In genomic region chr20:1309439-1309847, GRCh38 we compare ENCODE assay signal across 26 cellular contexts. TPM values are rescaled to one million over a fixed set of nuclear protein-coding genes. Genes with fewer than 3 reads are reported as not detected.
DNase-seq lines count a peak whose midpoint lies in the region; ATAC-seq and TF ChIP-seq lines count a peak whose summit lies in the region.
"Had no signal": no experiment of that assay in that cellular context is flagged by ENCODE, and none has a peak within 500 bp of the region (broad histone marks: within the 10 kb centered on the region; RNA-seq: fewer than 3 reads in every experiment).

No MANE protein-coding gene starts in this region.

- peak; percentile 51 for DNase-seq in natural killer cell treated with Interleukin-12 subunit alpha and Interleukin-12 subunit beta and Interleukin-15 and Interleukin-18, amount 100 ng/mL, for 72 hours (ENCODE audit: low spot score)
- DNase-seq in natural killer cell (no peak), kidney epithelial cell (ENCODE audit: low read depth) (no peak), SHP77 treated with DMSO at 0.1 percent for 48 hours (lab: John Stamatoyannopoulos, UW) (no peak), LoVo (ENCODE audit: low spot score) (no peak)
- DNase-seq in activated T-helper 2 cell treated with anti-CD3 and anti-CD28 coated beads, Interferon-gamma antibody, Interleukin-2, Interleukin-4, amounts not matched to agents 10 μg/mL and 5 μg/mL and 100 μg/mL, durations not matched to agents 14 hours and 24 hours and 36 hours (ENCODE audit: low spot score), result no peak
- DNase-seq: ACHN; activated T-cell treated with anti-CD3 and anti-CD28 coated beads, Interleukin-2, amount 50 U/mL, for 24 hours; amniotic stem cell; cortex of kidney; DMS79 treated with DMSO at 0.1 percent for 48 hours; left cardiac atrium; NCI-H1417 treated with DMSO at 0.1 percent for 48 hours; NCI-H2107; NCI-H446 treated with DMSO at 0.1 percent for 48 hours; ovary; stimulated activated CD4-positive, alpha-beta T cell treated with anti-CD3 and anti-CD28 coated beads, Interleukin-4, amount 100 ng/mL, for 1 hour; stimulated activated naive B cell treated with anti-CD40 and anti-IgM and Interleukin-4, amounts not matched to agents 10 μg/mL and 1 μg/mL and 100 μg/mL, for 72 hours; uterus had no signal

- H3K27ac Mint-ChIP-seq in natural killer cell treated with Interleukin-12 subunit alpha and Interleukin-12 subunit beta and Interleukin-15 and Interleukin-18, amount 100 ng/mL, for 72 hours, result no peak overlapping the region
- no peak overlapping the region for H3K27ac Mint-ChIP-seq in natural killer cell
- peak overlapping the region; percentile 46 to 96 (median 86) for H3K27ac Mint-ChIP-seq in brain
- no peak overlapping the region for H3K27ac Mint-ChIP-seq in activated T-helper 2 cell treated with anti-CD3 and anti-CD28 coated beads, Interferon-gamma antibody, Interleukin-2, Interleukin-4, amounts not matched to agents 10 μg/mL and 5 μg/mL and 100 μg/mL, durations not matched to agents 14 hours and 24 hours and 36 hours
- H3K27ac Mint-ChIP-seq: activated T-cell treated with anti-CD3 and anti-CD28 coated beads, Interleukin-2, amount 50 U/mL, for 24 hours; stimulated activated naive B cell treated with anti-CD40 and anti-IgM and Interleukin-4, amounts not matched to agents 10 μg/mL and 1 μg/mL and 100 μg/mL, for 72 hours had no signal

- H3K27me3 Mint-ChIP-seq in natural killer cell treated with Interleukin-12 subunit alpha and Interleukin-12 subunit beta and Interleukin-15 and Interleukin-18, amount 100 ng/mL, for 72 hours, result peaks cover 3 to 8% of the 10 kb centered on the region in 2 donors
- H3K27me3 Mint-ChIP-seq in natural killer cell (ENCODE audit: low read depth in 2 of 2), result peaks cover 7 to 10% of the 10 kb centered on the region in 2 donors
- peaks cover 4% of the 10 kb centered on the region for H3K27me3 Mint-ChIP-seq in brain
- H3K27me3 Mint-ChIP-seq in activated T-helper 2 cell treated with anti-CD3 and anti-CD28 coated beads, Interferon-gamma antibody, Interleukin-2, Interleukin-4, amounts not matched to agents 10 μg/mL and 5 μg/mL and 100 μg/mL, durations not matched to agents 14 hours and 24 hours and 36 hours (ENCODE audit: low read depth), result no peaks in the 10 kb centered on the region
- H3K27me3 Mint-ChIP-seq: activated T-cell treated with anti-CD3 and anti-CD28 coated beads, Interleukin-2, amount 50 U/mL, for 24 hours; stimulated activated naive B cell treated with anti-CD40 and anti-IgM and Interleukin-4, amounts not matched to agents 10 μg/mL and 1 μg/mL and 100 μg/mL, for 72 hours had no signal

- H3K4me1 Mint-ChIP-seq in natural killer cell treated with Interleukin-12 subunit alpha and Interleukin-12 subunit beta and Interleukin-15 and Interleukin-18, amount 100 ng/mL, for 72 hours (ENCODE audit: low read depth in 2 of 2), result no peaks in the 10 kb centered on the region
- H3K4me1 Mint-ChIP-seq in natural killer cell (peaks cover 0 to 5% of the 10 kb centered on the region in 2 donors), brain (peaks cover 20% of the 10 kb centered on the region)
- H3K4me1 Mint-ChIP-seq in activated T-helper 2 cell treated with anti-CD3 and anti-CD28 coated beads, Interferon-gamma antibody, Interleukin-2, Interleukin-4, amounts not matched to agents 10 μg/mL and 5 μg/mL and 100 μg/mL, durations not matched to agents 14 hours and 24 hours and 36 hours (ENCODE audit: low read depth), result peaks cover 4% of the 10 kb centered on the region

- no peaks in the 10 kb centered on the region for H3K9me3 Mint-ChIP-seq in natural killer cell treated with Interleukin-12 subunit alpha and Interleukin-12 subunit beta and Interleukin-15 and Interleukin-18, amount 100 ng/mL, for 72 hours
- H3K9me3 Mint-ChIP-seq in natural killer cell (no peaks in the 10 kb centered on the region), brain (no peaks in the 10 kb centered on the region)
- H3K9me3 Mint-ChIP-seq in activated T-helper 2 cell treated with anti-CD3 and anti-CD28 coated beads, Interferon-gamma antibody, Interleukin-2, Interleukin-4, amounts not matched to agents 10 μg/mL and 5 μg/mL and 100 μg/mL, durations not matched to agents 14 hours and 24 hours and 36 hours, result no peaks in the 10 kb centered on the region
- H3K9me3 Mint-ChIP-seq: activated T-cell treated with anti-CD3 and anti-CD28 coated beads, Interleukin-2, amount 50 U/mL, for 24 hours; stimulated activated naive B cell treated with anti-CD40 and anti-IgM and Interleukin-4, amounts not matched to agents 10 μg/mL and 1 μg/mL and 100 μg/mL, for 72 hours had no signal

- intact Hi-C loops in natural killer cell (cut with micrococcal nuclease), result no loop called here
- intact Hi-C loops in activated T-helper 2 cell treated with anti-CD3 and anti-CD28 coated beads, Interferon-gamma antibody, Interleukin-2, Interleukin-4, amounts not matched to agents 10 μg/mL and 5 μg/mL and 100 μg/mL, durations not matched to agents 14 hours and 24 hours and 36 hours (cut with micrococcal nuclease), result no loop called here

- no peak for ATAC-seq in natural killer cell treated with Interleukin-12 subunit alpha and Interleukin-12 subunit beta and Interleukin-15 and Interleukin-18, amount 100 ng/mL, for 72 hours
- no peak for ATAC-seq in natural killer cell
- no peak for ATAC-seq in GM21526 (IDR thresholded peaks at IDR 0.05; ENCODE audit: low FRiP score, unreplicated experiment)
- ATAC-seq: GM12878; left cardiac atrium; Panc1; stimulated activated naive B cell treated with anti-CD40 and anti-IgM and Interleukin-4, amounts not matched to agents 10 μg/mL and 1 μg/mL and 100 μg/mL, for 72 hours had no signal

- H3K36me3 Mint-ChIP-seq in natural killer cell treated with Interleukin-12 subunit alpha and Interleukin-12 subunit beta and Interleukin-15 and Interleukin-18, amount 100 ng/mL, for 72 hours, result no peaks in the 10 kb centered on the region
- H3K36me3 Mint-ChIP-seq in natural killer cell (no peaks in the 10 kb centered on the region), brain (no peaks in the 10 kb centered on the region)
- no peaks in the 10 kb centered on the region for H3K36me3 Mint-ChIP-seq in activated T-helper 2 cell treated with anti-CD3 and anti-CD28 coated beads, Interferon-gamma antibody, Interleukin-2, Interleukin-4, amounts not matched to agents 10 μg/mL and 5 μg/mL and 100 μg/mL, durations not matched to agents 14 hours and 24 hours and 36 hours (ENCODE audit: low read depth)

- TF ChIP-seq CTCF in natural killer cell (IDR thresholded peaks at IDR 0.05) (no peak), brain (conservative IDR thresholded peaks at IDR 0.05) (no peak), kidney epithelial cell (IDR thresholded peaks at IDR 0.05; ENCODE audit: insufficient read depth, low read length, poor library complexity, severe bottlenecking) (peak; percentile 3)

- no peaks in the 10 kb centered on the region for H3K36me3 ChIP-seq in kidney epithelial cell (ENCODE audit: control insufficient read depth, insufficient read depth, low read length)
- H3K36me3 ChIP-seq: HAP-1, ovary, uterus had no signal

- no peak overlapping the region for H3K4me3 ChIP-seq in kidney epithelial cell (ENCODE audit: low read depth, low read length)
- H3K4me3 ChIP-seq: GM12878, HAP-1, ovary, right atrium auricular region, suprapubic skin, uterus had no signal

- no peak overlapping the region for H3K4me3 Mint-ChIP-seq in natural killer cell treated with Interleukin-12 subunit alpha and Interleukin-12 subunit beta and Interleukin-15 and Interleukin-18, amount 100 ng/mL, for 72 hours
- H3K4me3 Mint-ChIP-seq in natural killer cell (no peak overlapping the region), brain (no peak overlapping the region)
- no peak overlapping the region for H3K4me3 Mint-ChIP-seq in activated T-helper 2 cell treated with anti-CD3 and anti-CD28 coated beads, Interferon-gamma antibody, Interleukin-2, Interleukin-4, amounts not matched to agents 10 μg/mL and 5 μg/mL and 100 μg/mL, durations not matched to agents 14 hours and 24 hours and 36 hours (ENCODE audit: low read depth)
- H3K4me3 Mint-ChIP-seq: activated T-cell treated with anti-CD3 and anti-CD28 coated beads, Interleukin-2, amount 50 U/mL, for 24 hours; stimulated activated naive B cell treated with anti-CD40 and anti-IgM and Interleukin-4, amounts not matched to agents 10 μg/mL and 1 μg/mL and 100 μg/mL, for 72 hours had no signal

- H3K27me3 ChIP-seq in kidney epithelial cell (ENCODE audit: control insufficient read depth, insufficient read depth, low read length), result no peaks in the 10 kb centered on the region
- H3K27me3 ChIP-seq: ovary, right atrium auricular region, suprapubic skin, uterus had no signal

RNA-seq across cellular contexts. Expression of gene SDCBP2, which starts 19.5 kb away (rescaled TPM):
- total RNA-seq in natural killer cell treated with Interleukin-12 subunit alpha and Interleukin-12 subunit beta and Interleukin-15 and Interleukin-18, amount 100 ng/mL, for 72 hours, result 1 to 10 TPM in 1 of 2 donors, under 1 TPM in 1; 0.89 to 1.5 TPM
- 1 to 10 TPM; 2.0 to 2.7 (median 2.6) TPM for total RNA-seq in natural killer cell
- polyA plus RNA-seq in brain (ENCODE audit: insufficient read depth, low read depth, low replicate concordance), result 9.5 TPM
- 6.1 and 7.7 TPM in 2 replicates for total RNA-seq in kidney epithelial cell
- 3.2 and 4.1 TPM in 2 replicates for total RNA-seq in activated T-helper 2 cell treated with anti-CD3 and anti-CD28 coated beads, Interferon-gamma antibody, Interleukin-2, Interleukin-4, amounts not matched to agents 10 μg/mL and 5 μg/mL and 100 μg/mL, durations not matched to agents 14 hours and 24 hours and 36 hours

RNA-seq across cellular contexts. Expression of gene SNPH, which starts 43.3 kb away (rescaled TPM):
- 1 to 10 TPM; 1.5 to 1.9 TPM for total RNA-seq in natural killer cell treated with Interleukin-12 subunit alpha and Interleukin-12 subunit beta and Interleukin-15 and Interleukin-18, amount 100 ng/mL, for 72 hours
- total RNA-seq in natural killer cell (1 to 10 TPM; 3.1 to 5.9 (median 5.8) TPM), kidney epithelial cell (7.1 and 8.3 TPM in 2 replicates)
- 26.9 TPM for polyA plus RNA-seq in brain (ENCODE audit: insufficient read depth, low read depth, low replicate concordance)
- 2.7 and 3.1 TPM in 2 replicates for total RNA-seq in activated T-helper 2 cell treated with anti-CD3 and anti-CD28 coated beads, Interferon-gamma antibody, Interleukin-2, Interleukin-4, amounts not matched to agents 10 μg/mL and 5 μg/mL and 100 μg/mL, durations not matched to agents 14 hours and 24 hours and 36 hours

Comparison
In these comparisons a context has a peak if more than half of its experiments do, and no peak if none do; other contexts are left out.
1. H3K27ac Mint-ChIP-seq: peak in brain (5 of 5); none in natural killer cell treated with Interleukin-12 subunit alpha and Interleukin-12 subunit beta and Interleukin-15 and Interleukin-18, amount 100 ng/mL, for 72 hours (0 of 2), natural killer cell (0 of 2) and activated T-helper 2 cell treated with anti-CD3 and anti-CD28 coated beads, Interferon-gamma antibody, Interleukin-2, Interleukin-4, amounts not matched to agents 10 μg/mL and 5 μg/mL and 100 μg/mL, durations not matched to agents 14 hours and 24 hours and 36 hours (single experiment).